12 cellular contexts compared by ENCODE assay signal in genomic region chr3:189267981-189268613, GRCh38.
DNase-seq lines count a peak whose midpoint lies in the region; ATAC-seq and TF ChIP-seq lines count a peak whose summit lies in the region.
"Had no signal": no experiment of that assay in that cellular context is flagged by ENCODE, and none has a peak within 500 bp of the region (broad histone marks: within the 10 kb centered on the region; RNA-seq: fewer than 3 reads in every experiment).

No MANE protein-coding gene starts in this region.

- H3K27ac ChIP-seq in VCaP, result no peak overlapping the region
- no peak overlapping the region for H3K27ac ChIP-seq in esophagus muscularis mucosa (replicated peaks in 1 of 4)
- H3K27ac ChIP-seq in CD4-positive, alpha-beta memory T cell (ENCODE audit: low read depth, low read length), result no peak overlapping the region
- H3K27ac ChIP-seq: heart left ventricle, KMS-11, ovary had no signal

- no peak overlapping the region for H3K4me3 ChIP-seq in BE2C (ENCODE audit: low read depth, low read length)
- H3K4me3 ChIP-seq in HFF-Myc (replicated peaks; ENCODE audit: low read depth, low read length), result no peak overlapping the region
- no peak overlapping the region for H3K4me3 ChIP-seq in esophagus muscularis mucosa
- no peak overlapping the region for H3K4me3 ChIP-seq in CD4-positive, alpha-beta memory T cell (ENCODE audit: low read length in 2 of 2)
- H3K4me3 ChIP-seq: heart left ventricle, ovary had no signal

- no peaks in the 10 kb centered on the region for H3K36me3 Mint-ChIP-seq in CD4-positive, alpha-beta memory T cell

- no peak overlapping the region for H3K27ac Mint-ChIP-seq in CD4-positive, alpha-beta memory T cell

- H3K27me3 ChIP-seq in BE2C (no peaks in the 10 kb centered on the region), esophagus muscularis mucosa (no peaks in the 10 kb centered on the region)
- no peaks in the 10 kb centered on the region for H3K27me3 ChIP-seq in CD4-positive, alpha-beta memory T cell (ENCODE audit: insufficient read depth, low read length)
- H3K27me3 ChIP-seq: heart left ventricle, ovary had no signal

- no peaks in the 10 kb centered on the region for H3K9me3 ChIP-seq in BE2C
- H3K9me3 ChIP-seq in esophagus muscularis mucosa, result no peaks in the 10 kb centered on the region
- H3K9me3 ChIP-seq in CD4-positive, alpha-beta memory T cell (ENCODE audit: control insufficient read depth in 1 of 2, low read length in 2 of 2), result no peaks in the 10 kb centered on the region
- H3K9me3 ChIP-seq: heart left ventricle, ovary had no signal

- 80% methylated on average over 7 of the region's 7 CpGs for WGBS in esophagus muscularis mucosa

- intact Hi-C loops in esophagus muscularis mucosa (cut with DNase I), result no loop called here
- intact Hi-C loops in CD4-positive, alpha-beta memory T cell (cut with micrococcal nuclease), result no loop called here

- H3K4me3 Mint-ChIP-seq in CD4-positive, alpha-beta memory T cell, result no peak overlapping the region

- POLR2A ChIA-PET in CD4-positive, alpha-beta memory T cell (lab: Charles Lee; ENCODE audit: partially characterized antibody), result no interaction called here

- no peaks in the 10 kb centered on the region for H3K27me3 Mint-ChIP-seq in CD4-positive, alpha-beta memory T cell

- peaks cover 4 to 8% (median 6%) of the 10 kb centered on the region in 4 donors for H3K4me1 Mint-ChIP-seq in CD4-positive, alpha-beta memory T cell

- no peak for ATAC-seq in GM18907 (IDR thresholded peaks at IDR 0.05; ENCODE audit: unreplicated experiment)
- ATAC-seq: heart left ventricle had no signal

- TF ChIP-seq CTCF in BE2C (IDR thresholded peaks at IDR 0.05; ENCODE audit: low read depth, low read length), result peak; percentile 35
- TF ChIP-seq CTCF in HFF-Myc (IDR thresholded peaks at IDR 0.05; ENCODE audit: low read depth, low read length, missing control alignments), result peak; percentile 31
- TF ChIP-seq CTCF in VCaP (conservative IDR thresholded peaks at IDR 0.05), result peak; percentile 31; the same call in 1 of the 2 replicates
- peak in 1 of 3 experiments; percentile 30 for TF ChIP-seq CTCF in esophagus muscularis mucosa (IDR thresholded peaks at IDR 0.05)

- no peak for TF ChIP-seq EP300 in esophagus muscularis mucosa (IDR thresholded peaks at IDR 0.05)

- no peaks in the 10 kb centered on the region for H3K36me3 ChIP-seq in BE2C
- no peaks in the 10 kb centered on the region for H3K36me3 ChIP-seq in esophagus muscularis mucosa
- no peaks in the 10 kb centered on the region for H3K36me3 ChIP-seq in CD4-positive, alpha-beta memory T cell (ENCODE audit: insufficient read depth, low read length)
- H3K36me3 ChIP-seq: heart left ventricle, ovary had no signal

- no peak for DNase-seq in BE2C
- no peak for DNase-seq in HFF-Myc (ENCODE audit: extremely low read depth, low read depth)
- peak; percentile 14 for DNase-seq in left kidney (ENCODE audit: low read depth, low spot score)
- no peak for DNase-seq in esophagus muscularis mucosa (ENCODE audit: extremely low spot score)
- DNase-seq in CD4-positive, alpha-beta memory T cell, result no peak
- DNase-seq in activated gamma-delta T cell (lab: John Stamatoyannopoulos, UW), result no peak
- DNase-seq: activated naive CD4-positive, alpha-beta T cell treated with Interleukin-2 at 50 U/mL for 16 hours; heart left ventricle; ovary had no signal

- H3K4me1 ChIP-seq in BE2C (no peaks in the 10 kb centered on the region), esophagus muscularis mucosa (peaks cover 0 to 27% (median 9%) of the 10 kb centered on the region in 4 donors)
- H3K4me1 ChIP-seq in CD4-positive, alpha-beta memory T cell (ENCODE audit: insufficient read depth, low read length), result peaks cover 7% of the 10 kb centered on the region
- H3K4me1 ChIP-seq: heart left ventricle had no signal

- no peaks in the 10 kb centered on the region for H3K9me3 Mint-ChIP-seq in CD4-positive, alpha-beta memory T cell

- CTCF ChIA-PET in CD4-positive, alpha-beta memory T cell (lab: Charles Lee; ENCODE audit: partially characterized antibody), result interaction anchor here (0.8 to 1.5 kb wide), 7 partner anchors 12 to 695 kb away, joined by 3 read pairs; no protein-coding TSS in a partner anchor

- TF ChIP-seq POLR2A in esophagus muscularis mucosa (IDR thresholded peaks at IDR 0.05; ENCODE audit: low read depth), result no peak
